In genomic region chr16:3158498-3159314, GRCh38 we compare ENCODE assay signal across 8 cellular contexts. TPM values are rescaled to one million over a fixed set of nuclear protein-coding genes. Genes with fewer than 3 reads are reported as not detected.
A peak's percentile ranks its signal among the peaks of the same experiment; 100 is the strongest.
DNase-seq lines count a peak whose midpoint lies in the region; ATAC-seq lines count a peak whose summit lies in the region.

No MANE protein-coding gene starts in this region.

- peaks cover 29% of the 10 kb centered on the region for H3K4me1 Mint-ChIP-seq in activated T-cell treated with anti-CD3 and anti-CD28 coated beads, Interleukin-2, amount 50 U/mL, for 24 hours (ENCODE audit: low read depth)

- H3K4me1 ChIP-seq in muscle layer of duodenum (ENCODE audit: control insufficient read depth in 1 of 2, insufficient read depth in 2 of 2, low read length in 2 of 2): peaks cover 0 to 7% of the 10 kb centered on the region in 2 donors

- peak overlapping the region; percentile 95 for H3K27ac Mint-ChIP-seq in activated T-cell treated with anti-CD3 and anti-CD28 coated beads, Interleukin-2, amount 50 U/mL, for 24 hours

- H3K9me3 Mint-ChIP-seq in activated T-cell treated with anti-CD3 and anti-CD28 coated beads, Interleukin-2, amount 50 U/mL, for 24 hours: no peaks in the 10 kb centered on the region

- peak overlapping the region; percentile 63 for H3K27ac ChIP-seq in muscle layer of duodenum (ENCODE audit: low read length)

- H3K4me3 ChIP-seq in muscle layer of duodenum (ENCODE audit: low read depth in 1 of 2, low read length in 2 of 2): peak overlapping the region; percentile 67 to 91

- H3K4me3 Mint-ChIP-seq in activated T-cell treated with anti-CD3 and anti-CD28 coated beads, Interleukin-2, amount 50 U/mL, for 24 hours: peak overlapping the region; percentile 81

- H3K27me3 ChIP-seq in muscle layer of duodenum (ENCODE audit: low read depth, low read length): no peaks in the 10 kb centered on the region

- H3K9me3 ChIP-seq in muscle layer of duodenum (ENCODE audit: control insufficient read depth in 1 of 2, low read length in 2 of 2): peaks cover 0 to 4% of the 10 kb centered on the region in 2 donors

- peaks cover 8% of the 10 kb centered on the region for H3K27me3 Mint-ChIP-seq in activated T-cell treated with anti-CD3 and anti-CD28 coated beads, Interleukin-2, amount 50 U/mL, for 24 hours

- H3K36me3 ChIP-seq in muscle layer of duodenum (ENCODE audit: control insufficient read depth in 1 of 2, insufficient read depth in 2 of 2, low read length in 2 of 2): no peaks in the 10 kb centered on the region

- peak; percentile 86 to 91 for DNase-seq in NCI-H524 (lab: John Stamatoyannopoulos, UW)
- DNase-seq in NCI-H524 treated with DMSO at 0.1 percent for 48 hours (lab: John Stamatoyannopoulos, UW): no peak
- DNase-seq in HK-2 (ENCODE audit: unreplicated experiment): peak; percentile 92
- DNase-seq in OCI-M2 (lab: John Stamatoyannopoulos, UW; ENCODE audit: unreplicated experiment): peak; percentile 30
- peak; percentile 93 for DNase-seq in activated T-cell treated with anti-CD3 and anti-CD28 coated beads, Interleukin-2, amount 50 U/mL, for 24 hours
- DNase-seq in stimulated activated CD8-positive, alpha-beta memory T cell treated with anti-CD3 and anti-CD28 coated beads, Interleukin-7, amount 100 ng/mL, for 4 hours (ENCODE audit: low read depth in 2 of 2): peak; percentile 89 to 92

- peak; percentile 92 for ATAC-seq in esophagus mucosa

- H3K36me3 Mint-ChIP-seq in activated T-cell treated with anti-CD3 and anti-CD28 coated beads, Interleukin-2, amount 50 U/mL, for 24 hours (ENCODE audit: low read depth): peaks cover 5% of the 10 kb centered on the region

RNA-seq across cellular contexts. Expression of gene ZNF213, which starts 23.9 kb away (rescaled TPM):
- total RNA-seq in esophagus mucosa: 9.7 TPM

RNA-seq across cellular contexts. Expression of gene OR1F1, which starts 29.3 kb away (rescaled TPM):
- not detected for total RNA-seq in esophagus mucosa

RNA-seq across cellular contexts. Expression of gene ZNF205, which starts 46.3 kb away (rescaled TPM):
- total RNA-seq in esophagus mucosa: 5.6 TPM

RNA-seq across cellular contexts. Expression of gene ZSCAN10, which starts 59.6 kb away (rescaled TPM):
- not detected for total RNA-seq in esophagus mucosa
